15 cellular contexts compared by ENCODE assay signal in genomic region chr11:10385696-10386095, GRCh38.
A peak's percentile ranks its signal among the peaks of the same experiment; 100 is the strongest.
DNase-seq lines count a peak whose midpoint lies in the region; ATAC-seq, FAIRE-seq and TF ChIP-seq lines count a peak whose summit lies in the region.
"Had no signal": no experiment of that assay in that cellular context is flagged by ENCODE, and none has a peak within 500 bp of the region (broad histone marks: within the 10 kb centered on the region; RNA-seq: fewer than 3 reads in every experiment).

No MANE protein-coding gene starts in this region.

- peak; percentile 57 to 65 for ATAC-seq in lower lobe of right lung
- no peak for ATAC-seq in HG03571 (IDR thresholded peaks at IDR 0.05; ENCODE audit: unreplicated experiment)
- no peak for ATAC-seq in GM19035 (IDR thresholded peaks at IDR 0.05; ENCODE audit: unreplicated experiment)
- ATAC-seq: activated T-cell treated with anti-CD3 and anti-CD28 coated beads, Interleukin-2, amount 50 U/mL, for 4 hours had no signal

- in situ Hi-C loops in GM23248 (cut with MboI), result no loop called here

- H3F3A ChIP-seq in GM23248 (ENCODE audit: insufficient read depth), result peaks cover 43% of the 10 kb centered on the region

- H3K36me3 ChIP-seq in GM23248 (ENCODE audit: low read depth) (no peaks in the 10 kb centered on the region), esophagus muscularis mucosa (no peaks in the 10 kb centered on the region), lower lobe of right lung (no peaks in the 10 kb centered on the region), suprapubic skin (no peaks in the 10 kb centered on the region)

- H3K27ac ChIP-seq in GM23248 (peak overlapping the region; percentile 93), esophagus muscularis mucosa (replicated peaks in 1 of 4) (peak overlapping the region; percentile 73 to 81 (median 78)), lower lobe of right lung (peak overlapping the region; percentile 76), suprapubic skin (peak overlapping the region; percentile 75)
- H3K27ac ChIP-seq: SK-N-MC had no signal

- H3K4me3 ChIP-seq in GM23248 (no peak overlapping the region), esophagus muscularis mucosa (no peak overlapping the region), lower lobe of right lung (no peak overlapping the region), suprapubic skin (no peak overlapping the region)
- H3K4me3 ChIP-seq: SK-N-MC had no signal

- no peaks in the 10 kb centered on the region for H3K9me3 ChIP-seq in GM23248 (ENCODE audit: low read depth)
- no peaks in the 10 kb centered on the region for H3K9me3 ChIP-seq in esophagus muscularis mucosa
- H3K9me3 ChIP-seq in lower lobe of right lung, result no peaks in the 10 kb centered on the region
- H3K9me3 ChIP-seq in suprapubic skin, result no peaks in the 10 kb centered on the region

- peak; percentile 40 for TF ChIP-seq EP300 in esophagus muscularis mucosa (IDR thresholded peaks at IDR 0.05)
- peak; percentile 41 for TF ChIP-seq EP300 in suprapubic skin (IDR thresholded peaks at IDR 0.05)

- H3K79me2 ChIP-seq in GM23248 (ENCODE audit: insufficient read depth), result no peaks in the 10 kb centered on the region

- H3K4me2 ChIP-seq in GM23248 (ENCODE audit: unreplicated experiment), result peak overlapping the region; percentile 1

- TF ChIP-seq CTCF in esophagus muscularis mucosa (IDR thresholded peaks at IDR 0.05) (no peak), lower lobe of right lung (IDR thresholded peaks at IDR 0.05) (no peak), suprapubic skin (IDR thresholded peaks at IDR 0.05) (no peak), D721Med (IDR thresholded peaks at IDR 0.05; ENCODE audit: insufficient read depth, missing control alignments) (no peak)

- FAIRE-seq in D721Med (lab: Jason Lieb, UNC), result no peak

- 25 to 43% methylated on average over 6 of the region's 6 CpGs for WGBS in GM23248 (ENCODE audit: low coverage in 1 of 2, low lambda C conversion rate in 2 of 2, missing lambda C conversion rate in 2 of 2), 2 experiments
- 45% methylated on average over 6 of the region's 6 CpGs for WGBS in esophagus muscularis mucosa
- WGBS in suprapubic skin, result 65% methylated on average over 6 of the region's 6 CpGs

- peaks cover 62% of the 10 kb centered on the region for H3K4me1 ChIP-seq in GM23248 (ENCODE audit: insufficient read depth)
- H3K4me1 ChIP-seq in esophagus muscularis mucosa, result peaks cover 10 to 59% (median 50%) of the 10 kb centered on the region in 4 donors
- H3K4me1 ChIP-seq in lower lobe of right lung, result peaks cover 17% of the 10 kb centered on the region
- H3K4me1 ChIP-seq in suprapubic skin, result peaks cover 48% of the 10 kb centered on the region

- no peaks in the 10 kb centered on the region for H4K20me1 ChIP-seq in GM23248 (ENCODE audit: insufficient read depth)

- no peak overlapping the region for H2AFZ ChIP-seq in GM23248

- H3K9ac ChIP-seq in GM23248, result no peak overlapping the region

- DNase-seq in GM23248 (peak; percentile 84), esophagus muscularis mucosa (ENCODE audit: extremely low spot score) (peak; percentile 94), lower lobe of right lung (no peak), suprapubic skin (ENCODE audit: low spot score in 2 of 2) (peak; percentile 82 to 86), D721Med (ENCODE audit: insufficient read length, low spot score) (no peak)
- DNase-seq in stimulated activated CD4-positive, alpha-beta T cell treated with anti-CD3 and anti-CD28 coated beads, Interleukin-12 subunit alpha, Interleukin-12 subunit beta, amount 100 ng/mL, for 4 hours, result no peak
- DNase-seq: activated CD4-positive, alpha-beta T cell treated with anti-CD3 and anti-CD28 coated beads, Interleukin-2, amount 50 U/mL, for 1 hour; activated T-cell treated with anti-CD3 and anti-CD28 coated beads, Interleukin-2, amount 50 U/mL, for 4 hours; DMS 273 treated with DMSO at 0.1 percent for 48 hours; kidney glomerular epithelial cell; NCI-H2081; NCI-H69 had no signal

- TF ChIP-seq POLR2A in esophagus muscularis mucosa (IDR thresholded peaks at IDR 0.05; ENCODE audit: low read depth) (no peak), suprapubic skin (IDR thresholded peaks at IDR 0.05) (no peak)

- H3K9me2 ChIP-seq in GM23248 (ENCODE audit: insufficient read depth), result no peaks in the 10 kb centered on the region

- intact Hi-C loops in esophagus muscularis mucosa (cut with DNase I), result no loop called here
- intact Hi-C loops in lower lobe of right lung (cut with DNase I), result no loop called here

- H3K27me3 ChIP-seq in GM23248 (replicated peaks; ENCODE audit: insufficient read depth) (no peaks in the 10 kb centered on the region), esophagus muscularis mucosa (no peaks in the 10 kb centered on the region), lower lobe of right lung (ENCODE audit: low read depth) (no peaks in the 10 kb centered on the region), suprapubic skin (no peaks in the 10 kb centered on the region)

Comparison
In these comparisons a context has a peak if more than half of its experiments do, and no peak if none do; other contexts are left out.
1. DNase-seq: peak in GM23248 (single experiment), esophagus muscularis mucosa (single experiment) and suprapubic skin (2 of 2); none in lower lobe of right lung (single experiment), D721Med (single experiment) and stimulated activated CD4-positive, alpha-beta T cell treated with anti-CD3 and anti-CD28 coated beads, Interleukin-12 subunit alpha, Interleukin-12 subunit beta, amount 100 ng/mL, for 4 hours (single experiment).
2. ATAC-seq: peak in lower lobe of right lung (2 of 2); none in HG03571 (single experiment) and GM19035 (single experiment).
3. Peak in every context shown above with its lines, with median percentiles within 50 percentile points of each other: H3K27ac ChIP-seq.